In genomic region chr18:24942144-24942543, GRCh38 we compare ENCODE assay signal across 19 cellular contexts.
"Had no signal": no experiment of that assay in that cellular context is flagged by ENCODE, and none has a peak within 500 bp of the region (broad histone marks: within the 10 kb centered on the region; RNA-seq: fewer than 3 reads in every experiment).

No MANE protein-coding gene starts in this region.

- H3K4me3 ChIP-seq: ascending aorta, gastrocnemius medialis, lower lobe of right lung, sigmoid colon, thoracic aorta, upper lobe of left lung had no signal

- H3K36me3 Mint-ChIP-seq: stimulated activated naive B cell treated with anti-CD40 and anti-IgM and Interleukin-4, amounts not matched to agents 10 μg/mL and 1 μg/mL and 100 μg/mL, for 72 hours had no signal

- H3K27ac Mint-ChIP-seq: activated T-cell treated with anti-CD3 and anti-CD28 coated beads, Interleukin-2, amount 50 U/mL, for 72 hours; nephron; stimulated activated naive B cell treated with anti-CD40 and anti-IgM and Interleukin-4, amounts not matched to agents 10 μg/mL and 1 μg/mL and 100 μg/mL, for 72 hours had no signal

- H3K27ac ChIP-seq: ascending aorta, gastrocnemius medialis, lower lobe of right lung, parathyroid adenoma, sigmoid colon, thoracic aorta, upper lobe of left lung, VCaP had no signal

- H3K9me3 ChIP-seq: ascending aorta, gastrocnemius medialis, lower lobe of right lung, sigmoid colon, thoracic aorta, upper lobe of left lung had no signal

- H3K27me3 ChIP-seq: ascending aorta, gastrocnemius medialis, sigmoid colon, upper lobe of left lung had no signal

- H3K9me3 Mint-ChIP-seq: activated T-cell treated with anti-CD3 and anti-CD28 coated beads, Interleukin-2, amount 50 U/mL, for 72 hours; nephron; stimulated activated naive B cell treated with anti-CD40 and anti-IgM and Interleukin-4, amounts not matched to agents 10 μg/mL and 1 μg/mL and 100 μg/mL, for 72 hours had no signal

- H3K4me3 Mint-ChIP-seq: activated T-cell treated with anti-CD3 and anti-CD28 coated beads, Interleukin-2, amount 50 U/mL, for 72 hours; nephron; stimulated activated naive B cell treated with anti-CD40 and anti-IgM and Interleukin-4, amounts not matched to agents 10 μg/mL and 1 μg/mL and 100 μg/mL, for 72 hours had no signal

- H3K4me1 ChIP-seq: ascending aorta, gastrocnemius medialis, lower lobe of right lung, parathyroid adenoma, sigmoid colon, upper lobe of left lung had no signal

- ATAC-seq: activated T-cell treated with anti-CD3 and anti-CD28 coated beads, Interleukin-2, amount 50 U/mL, for 72 hours; gastrocnemius medialis; lower lobe of right lung; stimulated activated naive B cell treated with anti-CD40 and anti-IgM and Interleukin-4, amounts not matched to agents 10 μg/mL and 1 μg/mL and 100 μg/mL, for 72 hours had no signal

- DNase-seq: activated CD4-positive, alpha-beta T cell treated with anti-CD3 and anti-CD28 coated beads for 1 hour; activated CD4-positive, alpha-beta T cell treated with anti-CD3 and anti-CD28 coated beads, Interleukin-2, amount 50 U/mL, for 4 hours; activated effector memory CD4-positive, alpha-beta T cell treated with anti-CD3 and anti-CD28 coated beads, Interleukin-2, amount 50 U/mL, for 16 hours; activated naive CD4-positive, alpha-beta T cell treated with anti-CD3 and anti-CD28 coated beads, Interleukin-2, amount 50 U/mL, for 16 hours; activated T-cell treated with anti-CD3 and anti-CD28 coated beads, Interleukin-2, amount 50 U/mL, for 72 hours; cerebellar nuclear complex; cortex of kidney; erythroblast; gastrocnemius medialis; lower lobe of right lung; sigmoid colon; stimulated activated naive B cell treated with anti-CD40 and anti-IgM and Interleukin-4, amounts not matched to agents 10 μg/mL and 1 μg/mL and 100 μg/mL, for 72 hours; T-helper 2 cell; upper lobe of left lung had no signal

- H3K36me3 ChIP-seq: ascending aorta, gastrocnemius medialis, lower lobe of right lung, sigmoid colon, thoracic aorta, upper lobe of left lung had no signal
